In the genomic region with DNA sequence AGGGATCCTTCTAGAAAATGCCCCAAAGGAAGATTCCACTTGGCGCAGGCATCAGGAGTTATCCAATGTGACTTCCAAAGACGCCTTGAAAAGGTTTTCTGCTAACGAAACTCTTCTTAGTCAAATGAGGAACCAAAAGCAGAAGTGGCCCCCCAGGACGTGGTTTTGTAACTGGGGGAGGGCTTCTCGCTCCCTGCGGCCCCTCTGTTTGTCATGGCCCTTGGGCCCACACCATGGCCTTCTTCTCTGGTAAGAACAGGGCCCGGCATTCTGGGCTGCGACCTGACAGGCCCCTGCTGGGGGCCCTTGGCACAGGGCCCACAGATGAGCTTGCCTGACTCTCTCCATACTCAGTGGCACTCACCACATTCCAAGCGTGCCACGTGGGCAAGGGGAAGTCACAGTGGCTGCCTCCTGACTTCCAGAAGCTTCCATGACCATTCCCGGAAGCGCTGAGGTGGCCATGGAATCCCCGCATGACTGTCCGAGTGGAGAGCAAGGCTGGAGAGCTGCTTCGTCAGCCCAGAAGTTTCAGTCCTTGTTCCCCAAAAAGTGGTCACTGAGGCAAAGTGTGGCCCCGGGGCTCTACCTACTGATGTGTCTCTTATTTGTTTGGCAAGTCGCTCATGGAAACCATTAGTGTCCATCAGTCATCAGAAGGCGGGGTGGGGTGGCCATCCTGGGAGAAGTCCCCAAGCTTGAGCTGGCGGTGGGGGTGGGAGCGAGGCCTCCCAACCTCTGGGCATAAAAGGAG, we compare ENCODE assay signal across 8 cellular contexts. TPM values are rescaled to one million over a fixed set of nuclear protein-coding genes. Genes with fewer than 3 reads are reported as not detected.
DNase-seq lines count a peak whose midpoint lies in the region; ATAC-seq and FAIRE-seq lines count a peak whose summit lies in the region.

No MANE protein-coding gene starts in this region.

- intact Hi-C loops in activated naive CD4-positive, alpha-beta T cell treated with anti-CD3 and anti-CD28 coated beads for 36 hours (cut with micrococcal nuclease) = loop anchor here (1.0 kb wide), 1 partner anchor 24 kb away; a partner anchor contains a TSS
- intact Hi-C loops in left ventricle myocardium superior (cut with micrococcal nuclease) = no loop called here

- peak overlapping the region; percentile 17 to 87 for H3K27ac ChIP-seq in small intestine (ENCODE audit: low read depth in 1 of 2, low read length in 1 of 2)

- no peaks in the 10 kb centered on the region for H3K9me3 Mint-ChIP-seq in activated naive CD4-positive, alpha-beta T cell treated with anti-CD3 and anti-CD28 coated beads for 36 hours

- peaks cover 4% of the 10 kb centered on the region in 2 donors for H3K4me1 ChIP-seq in small intestine (ENCODE audit: control insufficient read depth in 2 of 2, insufficient read depth in 1 of 2, low read depth in 1 of 2, low read length in 1 of 2)

- no peak overlapping the region for H3K4me3 ChIP-seq in small intestine (ENCODE audit: low read depth in 1 of 2, low read length in 2 of 2)

- peaks cover 0 to 2% of the 10 kb centered on the region in 2 donors for H3K36me3 ChIP-seq in small intestine (ENCODE audit: control insufficient read depth in 2 of 2, insufficient read depth in 2 of 2, low read length in 2 of 2)

- CTCF ChIA-PET in activated naive CD4-positive, alpha-beta T cell treated with anti-CD3 and anti-CD28 coated beads for 36 hours (lab: Charles Lee) = no interaction called here

- 82 to 89% (median 86%) methylated on average over 19 to 20 of the region's 20 CpGs for WGBS in small intestine, 3 donors

- peak; percentile 37 for ATAC-seq in HG03066 (IDR thresholded peaks at IDR 0.05; ENCODE audit: low read depth, unreplicated experiment)
- no peak for ATAC-seq in T-helper 17 cell
- peak; percentile 4 for ATAC-seq in left ventricle myocardium superior
- ATAC-seq in HG03457 (IDR thresholded peaks at IDR 0.05; ENCODE audit: unreplicated experiment) = no peak

- H3K4me3 Mint-ChIP-seq in activated naive CD4-positive, alpha-beta T cell treated with anti-CD3 and anti-CD28 coated beads for 36 hours = peak overlapping the region; percentile 69
- peak overlapping the region; percentile 91 for H3K4me3 Mint-ChIP-seq in T-helper 17 cell

- DNase-seq in activated naive CD4-positive, alpha-beta T cell treated with anti-CD3 and anti-CD28 coated beads for 36 hours = no peak
- no peak for DNase-seq in activated naive CD4-positive, alpha-beta T cell treated with Interleukin-2 at 50 U/mL for 16 hours
- DNase-seq in T-helper 17 cell = no peak
- DNase-seq in left ventricle myocardium superior = peak; percentile 64
- DNase-seq in small intestine = no peak
- no peak for DNase-seq in NCI-H187 (lab: John Stamatoyannopoulos, UW)

- H3K27me3 ChIP-seq in small intestine (ENCODE audit: control insufficient read depth in 2 of 2, insufficient read depth in 2 of 2, low read length in 2 of 2) = no peaks in the 10 kb centered on the region

- H3K27ac Mint-ChIP-seq in activated naive CD4-positive, alpha-beta T cell treated with anti-CD3 and anti-CD28 coated beads for 36 hours = no peak overlapping the region
- H3K27ac Mint-ChIP-seq in T-helper 17 cell = no peak overlapping the region

- FAIRE-seq in small intestine (lab: Jason Lieb, UNC) = no peak

- no peaks in the 10 kb centered on the region for H3K27me3 Mint-ChIP-seq in activated naive CD4-positive, alpha-beta T cell treated with anti-CD3 and anti-CD28 coated beads for 36 hours (ENCODE audit: low read depth)
- H3K27me3 Mint-ChIP-seq in T-helper 17 cell = no peaks in the 10 kb centered on the region

- H3K36me3 Mint-ChIP-seq in activated naive CD4-positive, alpha-beta T cell treated with anti-CD3 and anti-CD28 coated beads for 36 hours (ENCODE audit: low read depth) = no peaks in the 10 kb centered on the region
- no peaks in the 10 kb centered on the region for H3K36me3 Mint-ChIP-seq in T-helper 17 cell (ENCODE audit: low read depth)

- H3K9me3 ChIP-seq in T-helper 17 cell (ENCODE audit: control insufficient read depth, low read length, poor library complexity, severe bottlenecking) (no peaks in the 10 kb centered on the region), small intestine (ENCODE audit: control insufficient read depth, low read depth) (no peaks in the 10 kb centered on the region)

- peaks cover 31% of the 10 kb centered on the region for H3K4me1 Mint-ChIP-seq in activated naive CD4-positive, alpha-beta T cell treated with anti-CD3 and anti-CD28 coated beads for 36 hours (ENCODE audit: low read depth)
- H3K4me1 Mint-ChIP-seq in T-helper 17 cell = peaks cover 37% of the 10 kb centered on the region

RNA-seq across cellular contexts. Expression of a gene that starts 0.9 kb away (rescaled TPM):
- total RNA-seq in activated naive CD4-positive, alpha-beta T cell treated with anti-CD3 and anti-CD28 coated beads for 36 hours = 10 to 100 TPM; 17.3 to 17.9 TPM
- 10 to 100 TPM; 27.4 to 30.1 TPM for total RNA-seq in T-helper 17 cell
- 129 TPM for total RNA-seq in left ventricle myocardium superior
- polyA plus RNA-seq in small intestine = 100 to 1,000 TPM; 180 to 277 (median 185) TPM

RNA-seq across cellular contexts. Expression of a gene that starts 11.3 kb away (rescaled TPM):
- not detected for total RNA-seq in activated naive CD4-positive, alpha-beta T cell treated with anti-CD3 and anti-CD28 coated beads for 36 hours
- 100 to 1,000 TPM in 1 of 2 donors, 10 to 100 TPM in 1; 14.0 to 483 TPM for total RNA-seq in T-helper 17 cell
- 0.30 TPM for total RNA-seq in left ventricle myocardium superior
- polyA plus RNA-seq in small intestine = under 1 TPM in 1 of 3 donors, not detected in 2; 0.01 TPM

RNA-seq across cellular contexts. Expression of a gene that starts 24.2 kb away (rescaled TPM):
- 10 to 100 TPM; 74.5 to 86.3 TPM for total RNA-seq in activated naive CD4-positive, alpha-beta T cell treated with anti-CD3 and anti-CD28 coated beads for 36 hours
- 10 to 100 TPM; 57.8 to 84.0 TPM for total RNA-seq in T-helper 17 cell
- total RNA-seq in left ventricle myocardium superior = 128 TPM
- polyA plus RNA-seq in small intestine = 10 to 100 TPM; 49.6 to 73.8 (median 65.8) TPM

RNA-seq across cellular contexts. Expression of a gene that starts 26.9 kb away (rescaled TPM):
- 100 to 1,000 TPM; 102 to 103 TPM for total RNA-seq in activated naive CD4-positive, alpha-beta T cell treated with anti-CD3 and anti-CD28 coated beads for 36 hours
- total RNA-seq in T-helper 17 cell (10 to 100 TPM; 71.0 to 82.3 TPM), left ventricle myocardium superior (35.6 TPM)
- 10 to 100 TPM; 29.5 to 45.2 (median 44.4) TPM for polyA plus RNA-seq in small intestine

RNA-seq across cellular contexts. Expression of a gene that starts 34.7 kb away (rescaled TPM):
- total RNA-seq in activated naive CD4-positive, alpha-beta T cell treated with anti-CD3 and anti-CD28 coated beads for 36 hours = 100 to 1,000 TPM; 170 to 180 TPM
- total RNA-seq in T-helper 17 cell = 10 to 100 TPM; 53.8 to 72.6 TPM
- total RNA-seq in left ventricle myocardium superior = 50.1 TPM
- polyA plus RNA-seq in small intestine = 100 to 1,000 TPM in 2 of 3 donors, 10 to 100 TPM in 1; 74.3 to 120 (median 114) TPM

Comparison
In these comparisons a context has a peak if more than half of its experiments do, and no peak if none do; other contexts are left out.
1. ATAC-seq: peak in HG03066 (single experiment) and left ventricle myocardium superior (single experiment); none in T-helper 17 cell (single experiment) and HG03457 (single experiment).
2. RNA of a gene that starts 11.3 kb away (total RNA-seq): 14.0 to 483 TPM in T-helper 17 cell; 0.30 TPM in left ventricle myocardium superior (single experiment) and not detected in activated naive CD4-positive, alpha-beta T cell treated with anti-CD3 and anti-CD28 coated beads for 36 hours; every median in the first group is over 10 times any median in the second.